ENCODE assay signal across 11 cellular contexts in the genomic region with DNA sequence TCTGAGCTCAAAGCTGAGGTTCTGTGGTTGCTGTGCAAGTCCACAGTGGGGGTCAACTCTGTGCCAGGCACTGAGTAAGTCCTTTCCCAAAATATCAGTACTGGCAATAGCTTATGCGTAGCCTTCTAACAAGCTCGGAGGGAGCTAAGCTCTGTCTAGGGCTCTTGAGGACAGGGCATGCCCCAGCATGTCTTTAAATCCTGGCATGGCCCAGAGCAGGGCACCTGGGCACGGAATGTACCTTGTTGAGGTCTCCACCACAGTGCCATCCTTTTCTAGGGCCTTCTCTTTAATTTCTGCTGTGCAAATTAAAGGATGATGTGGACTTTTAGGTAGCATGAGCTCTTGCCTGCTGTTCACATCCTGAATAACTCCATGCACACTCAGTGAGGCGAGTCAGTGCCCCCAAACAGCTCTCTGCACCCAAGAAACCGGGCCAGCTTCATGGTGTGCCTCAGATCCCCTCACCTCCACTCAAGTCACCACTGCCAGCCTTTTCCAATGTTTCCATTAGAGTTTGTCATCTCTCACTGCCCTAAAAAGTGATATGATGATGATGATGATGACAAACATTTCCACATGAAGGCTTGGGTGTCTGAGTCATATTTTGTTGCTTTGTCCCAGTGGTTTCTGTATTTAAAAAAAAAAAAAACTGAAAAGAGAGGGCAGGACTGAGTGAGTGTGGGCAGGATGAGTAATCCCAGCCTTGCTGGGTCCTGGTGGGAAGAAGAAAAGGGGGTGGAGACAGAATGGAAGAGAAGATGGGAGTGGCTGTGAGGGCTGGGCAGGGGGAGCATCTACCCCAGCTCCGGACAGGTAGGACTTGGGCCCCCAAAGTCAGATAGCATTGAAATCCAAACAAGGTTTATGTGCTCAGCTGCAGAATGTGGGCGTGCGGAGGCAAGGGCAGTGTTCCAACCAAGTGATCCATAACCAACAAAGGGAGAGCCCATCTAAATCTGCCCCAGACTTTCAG.
DNase-seq lines count a peak whose midpoint lies in the region; TF ChIP-seq lines count a peak whose summit lies in the region.
"Had no signal": no experiment of that assay in that cellular context is flagged by ENCODE, and none has a peak within 500 bp of the region (broad histone marks: within the 10 kb centered on the region; RNA-seq: fewer than 3 reads in every experiment).

No MANE protein-coding gene starts in this region.

- DNase-seq in COLO668 (lab: John Stamatoyannopoulos, UW; ENCODE audit: unreplicated experiment) (peak; percentile 92), NCI-H1105 treated with DMSO at 0.1 percent for 48 hours (lab: John Stamatoyannopoulos, UW) (peak; percentile 37), mammary epithelial cell (peak; percentile 95), neural crest cell (ENCODE audit: low read depth, low spot score) (no peak), NCI-H82 treated with DMSO at 0.1 percent for 48 hours (lab: John Stamatoyannopoulos, UW; ENCODE audit: unreplicated experiment) (no peak), anterior cingulate cortex (lab: John Stamatoyannopoulos, UW) (no peak)
- no peak for DNase-seq in stimulated activated naive CD4-positive, alpha-beta T cell (lab: John Stamatoyannopoulos, UW)
- DNase-seq in activated CD8-positive, alpha-beta memory T cell treated with anti-CD3 and anti-CD28 coated beads, Interleukin-2, amount 50 U/mL, for 48 hours, result no peak
- DNase-seq: central memory CD4-positive, alpha-beta T cell; GF-D8; NCI-H1048 had no signal

- intact Hi-C loops in mammary epithelial cell (cut with micrococcal nuclease), result loop anchor here (2.0 kb wide), 1 partner anchor 66 kb away; no protein-coding TSS in a partner anchor

- CTCF ChIA-PET in mammary epithelial cell (lab: Charles Lee; ENCODE audit: low non-redundant PET), result interaction anchor here (0.6 kb wide), 1 partner anchor 62 kb away, joined by 4 read pairs; no protein-coding TSS in a partner anchor

- H2AFZ ChIP-seq in mammary epithelial cell (ENCODE audit: low read depth, low read length), result peak overlapping the region; percentile 52

- BruUV-seq in mammary epithelial cell (replicated peaks; lab: Mats Ljungman, UMichigan), result TSS peak; percentile 80

- H3K9me3 ChIP-seq in mammary epithelial cell (replicated peaks; ENCODE audit: insufficient read depth, low read length), result no peaks in the 10 kb centered on the region

- peak overlapping the region; percentile 91 for H3K27ac ChIP-seq in mammary epithelial cell (ENCODE audit: insufficient read depth, low read depth, low read length)

- H3K27ac Mint-ChIP-seq in neural crest cell (ENCODE audit: unreplicated experiment), result peak overlapping the region; percentile 19

- peaks cover 48% of the 10 kb centered on the region for H3K4me1 ChIP-seq in mammary epithelial cell (ENCODE audit: insufficient read depth, low read length)

- dilution Hi-C loops in mammary epithelial cell (cut with HindIII; ENCODE audit: low sequenced_read_pairs), result no loop called here

- H3K9me3 Mint-ChIP-seq in neural crest cell, result no peaks in the 10 kb centered on the region

- no peak overlapping the region for H3K9ac ChIP-seq in mammary epithelial cell (ENCODE audit: insufficient read depth, low read length)

- no peaks in the 10 kb centered on the region for H3K79me2 ChIP-seq in mammary epithelial cell (ENCODE audit: insufficient read depth, low read length)

- no peaks in the 10 kb centered on the region for H4K20me1 ChIP-seq in mammary epithelial cell (ENCODE audit: insufficient read depth, low read length)

- no peaks in the 10 kb centered on the region for H3K36me3 Mint-ChIP-seq in neural crest cell (ENCODE audit: low read depth)

- no peaks in the 10 kb centered on the region for H3K36me3 ChIP-seq in mammary epithelial cell (ENCODE audit: insufficient read depth, low read length)

- 21% methylated on average over 7 of the region's 8 CpGs for WGBS in mammary epithelial cell (ENCODE audit: low coverage, missing lambda C conversion rate)

- peak overlapping the region; percentile 55 for H3K4me2 ChIP-seq in mammary epithelial cell (ENCODE audit: insufficient read depth, low read depth, low read length)

- H3K27me3 Mint-ChIP-seq in neural crest cell (ENCODE audit: low read depth), result no peaks in the 10 kb centered on the region

- no peak overlapping the region for H3K4me3 ChIP-seq in mammary epithelial cell (replicated peaks in 1 of 3; ENCODE audit: insufficient read depth in 1 of 3, low read depth in 2 of 3, low read length in 3 of 3)

- H3K27me3 ChIP-seq in mammary epithelial cell (ENCODE audit: insufficient read depth, low read length), result no peaks in the 10 kb centered on the region

- no peak overlapping the region for H3K4me3 Mint-ChIP-seq in neural crest cell

- peaks cover 11% of the 10 kb centered on the region for H3K4me1 Mint-ChIP-seq in neural crest cell

- in situ Hi-C loops in mammary epithelial cell (cut with MboI; ENCODE audit: low sequenced_read_pairs in 2 of 2), result no loop called here

- TF ChIP-seq CTCF in mammary epithelial cell (conservative IDR thresholded peaks at IDR 0.05 in 1 of 2, IDR thresholded peaks at IDR 0.05 in 1 of 2; ENCODE audit: extremely low read depth in 1 of 2, insufficient read depth in 1 of 2, low read depth in 1 of 2, low read length in 2 of 2) (no peak), neural crest cell (conservative IDR thresholded peaks at IDR 0.05) (no peak)

Comparison
In these comparisons a context has a peak if more than half of its experiments do, and no peak if none do; other contexts are left out.
1. DNase-seq: peak in COLO668 (single experiment), NCI-H1105 treated with DMSO at 0.1 percent for 48 hours (single experiment) and mammary epithelial cell (single experiment); none in neural crest cell (single experiment), NCI-H82 treated with DMSO at 0.1 percent for 48 hours (single experiment), stimulated activated naive CD4-positive, alpha-beta T cell (0 of 6), anterior cingulate cortex (0 of 58) and activated CD8-positive, alpha-beta memory T cell treated with anti-CD3 and anti-CD28 coated beads, Interleukin-2, amount 50 U/mL, for 48 hours (single experiment).